2 cellular contexts compared by ENCODE assay signal in genomic region chr9:125564641-125565040, GRCh38.
TF ChIP-seq lines count a peak whose summit lies in the region.

No MANE protein-coding gene starts in this region.

TF ChIP-seq in SK-N-SH treated with all-trans-retinoic acid at 6 μM for 48 hours, 23 proteins besides CTCF, POLR2A, EP300 and RAD21 (continued from another document):
- TF ChIP-seq POU6F1 (CRISPR knock-in tag; IDR thresholded peaks at IDR 0.05; ENCODE audit: borderline replicate concordance, low read depth), result no peak
- no peak for TF ChIP-seq OSR1 (CRISPR knock-in tag; IDR thresholded peaks at IDR 0.05)
- no peak for TF ChIP-seq CSRNP3 (CRISPR knock-in tag; IDR thresholded peaks at IDR 0.05)
- TF ChIP-seq TCF4 (CRISPR knock-in tag; IDR thresholded peaks at IDR 0.05; ENCODE audit: borderline replicate concordance), result no peak
- TF ChIP-seq TSHZ2 (CRISPR knock-in tag; IDR thresholded peaks at IDR 0.05), result no peak
- no peak for TF ChIP-seq ZNF70 (CRISPR knock-in tag; IDR thresholded peaks at IDR 0.05)
- no peak for TF ChIP-seq GLIS3 (CRISPR knock-in tag; IDR thresholded peaks at IDR 0.05)
- TF ChIP-seq BACH2 (CRISPR knock-in tag; IDR thresholded peaks at IDR 0.05; ENCODE audit: borderline replicate concordance), result no peak
- TF ChIP-seq RARB (CRISPR knock-in tag; IDR thresholded peaks at IDR 0.05), result no peak
- TF ChIP-seq ZFP30 (CRISPR knock-in tag; IDR thresholded peaks at IDR 0.05), result no peak
- no peak for TF ChIP-seq ISL1 (CRISPR knock-in tag; IDR thresholded peaks at IDR 0.05)
- no peak for TF ChIP-seq TOX (CRISPR knock-in tag; IDR thresholded peaks at IDR 0.05; ENCODE audit: borderline replicate concordance)
- TF ChIP-seq PATZ1 (CRISPR knock-in tag; IDR thresholded peaks at IDR 0.05; ENCODE audit: borderline replicate concordance), result no peak
- no peak for TF ChIP-seq CSDC2 (CRISPR knock-in tag; IDR thresholded peaks at IDR 0.05)
- TF ChIP-seq SNAI2 (CRISPR knock-in tag; IDR thresholded peaks at IDR 0.05), result no peak
- no peak for TF ChIP-seq ESRRG (CRISPR knock-in tag; IDR thresholded peaks at IDR 0.05)
- no peak for TF ChIP-seq ZNF565 (CRISPR knock-in tag; conservative IDR thresholded peaks at IDR 0.05; ENCODE audit: low read depth)
- TF ChIP-seq ZNF8 (CRISPR knock-in tag; IDR thresholded peaks at IDR 0.05), result no peak
- TF ChIP-seq PPARA (CRISPR knock-in tag; IDR thresholded peaks at IDR 0.05; ENCODE audit: borderline replicate concordance), result no peak
TF ChIP-seq in SK-N-SH treated with all-trans-retinoic acid at 6 μM for 48 hours: peak in this region for 0.

TF ChIP-seq in WTC11, 78 proteins besides CTCF, POLR2A, EP300 and RAD21 (continued from another document):
- no peak for TF ChIP-seq GRHL2 (CRISPR knock-in tag; IDR thresholded peaks at IDR 0.05; ENCODE audit: insufficient replicate concordance, severe bottlenecking)
- TF ChIP-seq ARID4B (CRISPR knock-in tag; IDR thresholded peaks at IDR 0.05; ENCODE audit: borderline replicate concordance), result no peak
- no peak for TF ChIP-seq TEAD1 (CRISPR knock-in tag; IDR thresholded peaks at IDR 0.05)
- TF ChIP-seq FOXK1 (CRISPR knock-in tag; IDR thresholded peaks at IDR 0.05), result no peak
- no peak for TF ChIP-seq ATF2 (CRISPR knock-in tag; IDR thresholded peaks at IDR 0.05; ENCODE audit: borderline replicate concordance, low read depth)
- no peak for TF ChIP-seq ZBTB43 (CRISPR knock-in tag; IDR thresholded peaks at IDR 0.05)
- no peak for TF ChIP-seq ZNF396 (CRISPR knock-in tag; IDR thresholded peaks at IDR 0.05; ENCODE audit: borderline replicate concordance)
- no peak for TF ChIP-seq MAX (CRISPR knock-in tag; IDR thresholded peaks at IDR 0.05)
- TF ChIP-seq NFE2L1 (CRISPR knock-in tag; IDR thresholded peaks at IDR 0.05), result no peak
- TF ChIP-seq NR1H2 (CRISPR knock-in tag; IDR thresholded peaks at IDR 0.05), result no peak
- no peak for TF ChIP-seq GTF2I (CRISPR knock-in tag; conservative IDR thresholded peaks at IDR 0.05)
- no peak for TF ChIP-seq CREB1 (CRISPR knock-in tag; IDR thresholded peaks at IDR 0.05)
- no peak for TF ChIP-seq MLX (CRISPR knock-in tag; IDR thresholded peaks at IDR 0.05)
- TF ChIP-seq ELF4 (CRISPR knock-in tag; IDR thresholded peaks at IDR 0.05; ENCODE audit: low read depth), result no peak
